28 cellular contexts compared by ENCODE assay signal in the genomic region with DNA sequence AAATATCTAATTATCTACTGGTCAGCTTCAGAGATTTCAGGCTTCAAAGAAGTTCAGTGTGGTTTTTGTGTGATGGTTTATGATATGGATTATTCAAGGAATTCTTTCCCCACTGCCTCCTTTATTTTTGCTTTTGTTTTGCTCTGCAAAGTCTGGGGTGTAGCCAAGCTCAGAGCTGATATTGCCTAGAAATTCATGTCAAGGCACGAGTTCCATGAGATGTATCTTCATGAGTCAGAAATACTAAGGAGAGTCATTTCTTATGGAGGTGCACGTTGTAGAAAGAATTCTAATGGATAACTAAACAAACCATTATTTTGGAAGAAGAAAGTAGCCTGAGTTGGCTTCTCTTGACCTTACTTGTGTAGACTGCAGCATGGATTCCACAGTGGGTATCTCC.
"Had no signal": no experiment of that assay in that cellular context is flagged by ENCODE, and none has a peak within 500 bp of the region (broad histone marks: within the 10 kb centered on the region; RNA-seq: fewer than 3 reads in every experiment).

No MANE protein-coding gene starts in this region.

- H3K27me3 ChIP-seq: brain microvascular endothelial cell had no signal

- H3K4me2 ChIP-seq: KMS-11 had no signal

- H3K9ac ChIP-seq: KMS-11 had no signal

- H3K36me3 ChIP-seq: brain microvascular endothelial cell, MG63 had no signal

- DNase-seq: activated B cell treated with CpG ODN at 0.5 μM for 24 hours; activated CD4-positive, alpha-beta T cell treated with anti-CD3 and anti-CD28 coated beads for 1 hour; activated CD4-positive, alpha-beta T cell treated with anti-CD3 and anti-CD28 coated beads, Interleukin-2, amount 10 ng/mL, durations not matched to agents 24 days and 14 days; activated CD4-positive, alpha-beta T cell treated with anti-CD3 and anti-CD28 coated beads, Interleukin-2, amount 50 U/mL, for 48 hours; activated CD8-positive, alpha-beta memory T cell treated with anti-CD3 and anti-CD28 coated beads, Interleukin-2, amount 10 ng/mL, durations not matched to agents 7 days and 5 days; activated effector memory CD4-positive, alpha-beta T cell treated with anti-CD3 and anti-CD28 coated beads, Interleukin-2, amount 50 U/mL, for 16 hours; activated naive CD4-positive, alpha-beta T cell treated with Interleukin-2 at 50 U/mL for 16 hours; activated naive CD8-positive, alpha-beta T cell treated with anti-CD3 and anti-CD28 coated beads, Interleukin-2, amount 50 U/mL, for 24 hours; activated T-cell treated with anti-CD3 and anti-CD28 coated beads, Interleukin-2, amount 50 U/mL, for 24 hours; amygdala; brain microvascular endothelial cell; caudate nucleus; MG63; MV-4-11; NCI-H1092 treated with DMSO at 0.1 percent for 48 hours; NCI-H1417 treated with DMSO at 0.1 percent for 48 hours; NCI-H1694; NCI-H2029; NCI-H2107; NCI-H510A treated with DMSO at 0.1 percent for 48 hours; NCI-H69; NK-92 treated with Interleukin-12 subunit alpha and Interleukin-12 subunit beta, amount 100 ng/mL, for 24 hours; PC-3; SIG-M5; T-helper 17 cell; T-helper 9 cell had no signal

- H3K4me3 Mint-ChIP-seq: activated B cell treated with CpG ODN at 0.5 μM for 24 hours; activated CD4-positive, alpha-beta T cell treated with anti-CD3 and anti-CD28 coated beads, Interleukin-2, amount 10 ng/mL, durations not matched to agents 24 days and 14 days; activated CD8-positive, alpha-beta memory T cell treated with anti-CD3 and anti-CD28 coated beads, Interleukin-2, amount 10 ng/mL, durations not matched to agents 7 days and 5 days; activated naive CD8-positive, alpha-beta T cell treated with anti-CD3 and anti-CD28 coated beads, Interleukin-2, amount 50 U/mL, for 24 hours; activated T-cell treated with anti-CD3 and anti-CD28 coated beads, Interleukin-2, amount 50 U/mL, for 24 hours; T-helper 17 cell had no signal

- H3K4me3 ChIP-seq: MG63 had no signal

- ATAC-seq: activated CD8-positive, alpha-beta memory T cell treated with anti-CD3 and anti-CD28 coated beads, Interleukin-2, amount 10 ng/mL, durations not matched to agents 7 days and 5 days; activated naive CD4-positive, alpha-beta T cell treated with anti-CD3 and anti-CD28 coated beads, Interleukin-2, amount 50 U/mL, for 72 hours; activated naive CD8-positive, alpha-beta T cell treated with anti-CD3 and anti-CD28 coated beads, Interleukin-2, amount 50 U/mL, for 24 hours; PC-3; T-helper 17 cell had no signal

- H3K4me1 Mint-ChIP-seq: activated B cell treated with CpG ODN at 0.5 μM for 24 hours; activated CD4-positive, alpha-beta T cell treated with anti-CD3 and anti-CD28 coated beads, Interleukin-2, amount 10 ng/mL, durations not matched to agents 24 days and 14 days; activated CD8-positive, alpha-beta memory T cell treated with anti-CD3 and anti-CD28 coated beads, Interleukin-2, amount 10 ng/mL, durations not matched to agents 7 days and 5 days; activated naive CD8-positive, alpha-beta T cell treated with anti-CD3 and anti-CD28 coated beads, Interleukin-2, amount 50 U/mL, for 24 hours; T-helper 17 cell had no signal

- H3K27ac Mint-ChIP-seq: activated B cell treated with CpG ODN at 0.5 μM for 24 hours; activated CD4-positive, alpha-beta T cell treated with anti-CD3 and anti-CD28 coated beads, Interleukin-2, amount 10 ng/mL, durations not matched to agents 24 days and 14 days; activated CD8-positive, alpha-beta memory T cell treated with anti-CD3 and anti-CD28 coated beads, Interleukin-2, amount 10 ng/mL, durations not matched to agents 7 days and 5 days; activated naive CD4-positive, alpha-beta T cell treated with anti-CD3 and anti-CD28 coated beads, Interleukin-2, amount 50 U/mL, for 72 hours; activated naive CD8-positive, alpha-beta T cell treated with anti-CD3 and anti-CD28 coated beads, Interleukin-2, amount 50 U/mL, for 24 hours; activated T-cell treated with anti-CD3 and anti-CD28 coated beads, Interleukin-2, amount 50 U/mL, for 24 hours; T-helper 17 cell had no signal

- H3K27ac ChIP-seq: brain microvascular endothelial cell, KMS-11 had no signal
